15 cellular contexts compared by ENCODE assay signal in the genomic region with DNA sequence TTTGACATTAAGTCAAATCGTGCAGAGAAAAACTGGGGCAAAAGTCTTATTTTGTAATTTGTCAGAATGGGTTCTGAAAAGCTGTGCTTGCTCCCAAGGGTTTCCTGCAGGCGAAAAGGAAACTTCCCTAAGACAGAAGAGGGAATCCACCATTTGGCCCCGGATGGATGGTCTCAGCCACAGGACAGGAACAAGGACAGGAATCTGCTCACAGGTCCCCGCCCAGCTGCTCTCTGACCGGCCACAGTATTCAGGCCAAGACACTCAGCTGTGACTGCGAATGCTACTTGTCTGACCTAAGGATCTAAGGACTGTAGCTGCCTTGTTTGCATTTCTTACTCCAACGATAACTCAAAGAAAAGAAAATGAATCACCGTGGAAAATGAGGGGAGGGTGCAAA.
DNase-seq lines count a peak whose midpoint lies in the region; ATAC-seq and TF ChIP-seq lines count a peak whose summit lies in the region.
"Had no signal": no experiment of that assay in that cellular context is flagged by ENCODE, and none has a peak within 500 bp of the region (broad histone marks: within the 10 kb centered on the region; RNA-seq: fewer than 3 reads in every experiment).

No MANE protein-coding gene starts in this region.

- H3K9me3 Mint-ChIP-seq in nephron progenitor cell, result no peaks in the 10 kb centered on the region
- H3K9me3 Mint-ChIP-seq: CD4-positive, alpha-beta T cell; H9 had no signal

- H3K9me3 ChIP-seq in RWPE2 (ENCODE audit: severe bottlenecking) (no peaks in the 10 kb centered on the region), thyroid gland (no peaks in the 10 kb centered on the region)
- H3K9me3 ChIP-seq: A549, Caco-2 had no signal

- H3K4me1 ChIP-seq in RWPE2 (ENCODE audit: insufficient read depth, poor library complexity, severe bottlenecking), result no peaks in the 10 kb centered on the region
- peaks cover 0 to 7% of the 10 kb centered on the region in 2 donors for H3K4me1 ChIP-seq in thyroid gland
- H3K4me1 ChIP-seq: A549 had no signal

- H3K4me3 Mint-ChIP-seq in nephron progenitor cell, result peak overlapping the region; percentile 34
- H3K4me3 Mint-ChIP-seq: CD4-positive, alpha-beta T cell; H9 had no signal

- no peak for TF ChIP-seq POLR2A in thyroid gland (IDR thresholded peaks at IDR 0.05)

- H3K36me3 Mint-ChIP-seq in nephron progenitor cell (ENCODE audit: low read depth), result no peaks in the 10 kb centered on the region

- peaks cover 66% of the 10 kb centered on the region for H3K4me1 Mint-ChIP-seq in nephron progenitor cell

- H3K4me3 ChIP-seq in RWPE2 (ENCODE audit: severe bottlenecking) (no peak overlapping the region), thyroid gland (replicated peaks in 1 of 3) (no peak overlapping the region)
- H3K4me3 ChIP-seq: A549 had no signal

- H3K27me3 Mint-ChIP-seq in nephron progenitor cell (ENCODE audit: low read depth, poor library complexity), result peaks cover 32% of the 10 kb centered on the region

- 34 to 50% methylated on average over 8 of the region's 8 CpGs for WGBS in thyroid gland, 2 donors

- TF ChIP-seq CTCF in RWPE2 (IDR thresholded peaks at IDR 0.05; ENCODE audit: poor library complexity, severe bottlenecking), result no peak
- TF ChIP-seq CTCF in nephron progenitor cell (IDR thresholded peaks at IDR 0.05), result no peak
- TF ChIP-seq CTCF in thyroid gland (IDR thresholded peaks at IDR 0.05), result no peak

- H3K27me3 ChIP-seq in RWPE2 (ENCODE audit: insufficient read depth, poor library complexity, severe bottlenecking) (peaks cover 28% of the 10 kb centered on the region), thyroid gland (no peaks in the 10 kb centered on the region)

- intact Hi-C loops in thyroid gland (cut with DNase I), result no loop called here

- H3K36me3 ChIP-seq in RWPE2 (ENCODE audit: low read depth), result no peaks in the 10 kb centered on the region
- H3K36me3 ChIP-seq in thyroid gland, result no peaks in the 10 kb centered on the region

- no peak for ATAC-seq in RWPE2 (ENCODE audit: low read depth)
- ATAC-seq: A549 had no signal

- H3K27ac ChIP-seq in RWPE2 (ENCODE audit: poor library complexity, severe bottlenecking) (no peak overlapping the region), thyroid gland (no peak overlapping the region), caudate nucleus (ENCODE audit: low read depth, low read length) (no peak overlapping the region)
- H3K27ac ChIP-seq: 22Rv1, A549, C4-2B, HL-60 had no signal

- DNase-seq in SIG-M5 treated with dmso at 0.1 percent for 504 hours (lab: John Stamatoyannopoulos, UW; ENCODE audit: unreplicated experiment) (peak; percentile 35), SIG-M5 (lab: John Stamatoyannopoulos, UW) (no peak), RWPE2 (ENCODE audit: low spot score) (peak; percentile 66), nephron progenitor cell (no peak), thyroid gland (peak; percentile 62 to 74), cortex of kidney (lab: John Stamatoyannopoulos, UW) (no peak), caudate nucleus (lab: John Stamatoyannopoulos, UW) (no peak)
- DNase-seq: AML-193; CD4-positive, alpha-beta T cell; H9 had no signal

- H3K27ac Mint-ChIP-seq in nephron progenitor cell, result no peak overlapping the region
- H3K27ac Mint-ChIP-seq: CD4-positive, alpha-beta T cell; H9 had no signal

Comparison
In these comparisons a context has a peak if more than half of its experiments do, and no peak if none do; other contexts are left out.
1. DNase-seq: peak in SIG-M5 treated with dmso at 0.1 percent for 504 hours (single experiment), RWPE2 (single experiment) and thyroid gland (2 of 2); none in SIG-M5 (single experiment), nephron progenitor cell (single experiment), cortex of kidney (single experiment) and caudate nucleus (0 of 61).